22 cellular contexts compared by ENCODE assay signal in genomic region chr4:70759126-70759525, GRCh38. TPM values are rescaled to one million over a fixed set of nuclear protein-coding genes. Genes with fewer than 3 reads are reported as not detected.
DNase-seq lines count a peak whose midpoint lies in the region; ATAC-seq, FAIRE-seq and TF ChIP-seq lines count a peak whose summit lies in the region.
"Had no signal": no experiment of that assay in that cellular context is flagged by ENCODE, and none has a peak within 500 bp of the region (broad histone marks: within the 10 kb centered on the region; RNA-seq: fewer than 3 reads in every experiment).

No MANE protein-coding gene starts in this region.

- no peaks in the 10 kb centered on the region for H3K9me3 Mint-ChIP-seq in activated CD4-positive, alpha-beta T cell treated with anti-CD3 and anti-CD28 coated beads, Interleukin-2, amount 10 ng/mL, durations not matched to agents 7 days and 5 days
- H3K9me3 Mint-ChIP-seq in astrocyte (ENCODE audit: unreplicated experiment) (no peaks in the 10 kb centered on the region), type B pancreatic cell (no peaks in the 10 kb centered on the region)
- peaks cover 7% of the 10 kb centered on the region for H3K9me3 Mint-ChIP-seq in natural killer cell treated with Interleukin-12 subunit alpha and Interleukin-12 subunit beta and Interleukin-15 and Interleukin-18, amount 100 ng/mL, for 72 hours
- H3K9me3 Mint-ChIP-seq: nephron; stimulated activated naive CD8-positive, alpha-beta T cell treated with anti-CD3 and anti-CD28 coated beads, Interleukin-15, amount 100 ng/mL, for 72 hours had no signal

- peaks cover 52% of the 10 kb centered on the region for H3K79me2 ChIP-seq in astrocyte (ENCODE audit: insufficient read depth, low read length)

- peaks cover 42% of the 10 kb centered on the region for H4K20me1 ChIP-seq in astrocyte (ENCODE audit: insufficient read depth, low read length)

- H3K4me1 Mint-ChIP-seq in activated CD4-positive, alpha-beta T cell treated with anti-CD3 and anti-CD28 coated beads, Interleukin-2, amount 10 ng/mL, durations not matched to agents 7 days and 5 days: peaks cover 14% of the 10 kb centered on the region
- H3K4me1 Mint-ChIP-seq in astrocyte (ENCODE audit: low read depth, unreplicated experiment): peaks cover 6% of the 10 kb centered on the region
- peaks cover 13 to 18% of the 10 kb centered on the region in 2 donors for H3K4me1 Mint-ChIP-seq in natural killer cell treated with Interleukin-12 subunit alpha and Interleukin-12 subunit beta and Interleukin-15 and Interleukin-18, amount 100 ng/mL, for 72 hours (ENCODE audit: low read depth in 2 of 2)
- H3K4me1 Mint-ChIP-seq in type B pancreatic cell (ENCODE audit: unreplicated experiment): no peaks in the 10 kb centered on the region
- H3K4me1 Mint-ChIP-seq: endodermal cell had no signal

- H3K27ac ChIP-seq in astrocyte (ENCODE audit: low read depth, low read length) (no peak overlapping the region), pancreas (no peak overlapping the region)
- H3K27ac ChIP-seq: C4-2B, PC-9 had no signal

- POLR2A ChIA-PET in activated CD4-positive, alpha-beta T cell treated with anti-CD3 and anti-CD28 coated beads, Interleukin-2, amount 10 ng/mL, durations not matched to agents 7 days and 5 days (lab: Charles Lee): interaction anchor here (0.7 kb wide), 1 partner anchor 14 kb away, joined by 3 read pairs; no protein-coding TSS in a partner anchor

- FAIRE-seq in GM12892 (lab: Jason Lieb, UNC) (peak; percentile 36), astrocyte (lab: Jason Lieb, UNC) (peak; percentile 52), pancreas (lab: Jason Lieb, UNC) (no peak)
- FAIRE-seq: A204.1 had no signal

- peaks cover 9% of the 10 kb centered on the region for H3K36me3 Mint-ChIP-seq in activated CD4-positive, alpha-beta T cell treated with anti-CD3 and anti-CD28 coated beads, Interleukin-2, amount 10 ng/mL, durations not matched to agents 7 days and 5 days (ENCODE audit: low read depth)
- H3K36me3 Mint-ChIP-seq in astrocyte (ENCODE audit: low read depth, unreplicated experiment) (peaks cover 4% of the 10 kb centered on the region), type B pancreatic cell (peaks cover 17% of the 10 kb centered on the region)
- H3K36me3 Mint-ChIP-seq in natural killer cell treated with Interleukin-12 subunit alpha and Interleukin-12 subunit beta and Interleukin-15 and Interleukin-18, amount 100 ng/mL, for 72 hours: no peaks in the 10 kb centered on the region

- no peaks in the 10 kb centered on the region for H3K27me3 Mint-ChIP-seq in activated CD4-positive, alpha-beta T cell treated with anti-CD3 and anti-CD28 coated beads, Interleukin-2, amount 10 ng/mL, durations not matched to agents 7 days and 5 days
- H3K27me3 Mint-ChIP-seq in astrocyte (ENCODE audit: low read depth, unreplicated experiment) (no peaks in the 10 kb centered on the region), type B pancreatic cell (no peaks in the 10 kb centered on the region)
- H3K27me3 Mint-ChIP-seq in natural killer cell treated with Interleukin-12 subunit alpha and Interleukin-12 subunit beta and Interleukin-15 and Interleukin-18, amount 100 ng/mL, for 72 hours: no peaks in the 10 kb centered on the region
- H3K27me3 Mint-ChIP-seq: progenitor cell of endocrine pancreas; stimulated activated naive CD8-positive, alpha-beta T cell treated with anti-CD3 and anti-CD28 coated beads, Interleukin-15, amount 100 ng/mL, for 72 hours had no signal

- no peak overlapping the region for H3K4me2 ChIP-seq in astrocyte (ENCODE audit: low read length)
- H3K4me2 ChIP-seq: PC-9 had no signal

- no peak for ATAC-seq in natural killer cell treated with Interleukin-12 subunit alpha and Interleukin-12 subunit beta and Interleukin-15 and Interleukin-18, amount 100 ng/mL, for 72 hours
- no peak for ATAC-seq in pancreas
- ATAC-seq: stimulated activated naive CD8-positive, alpha-beta T cell treated with anti-CD3 and anti-CD28 coated beads, Interleukin-15, amount 100 ng/mL, for 72 hours had no signal

- H3K4me1 ChIP-seq in astrocyte (ENCODE audit: insufficient read depth, low read length) (peaks cover 5% of the 10 kb centered on the region), pancreas (peaks cover 0 to 3% (median 0%) of the 10 kb centered on the region in 3 donors)
- H3K4me1 ChIP-seq: HAP-1 had no signal

- H3K27me3 ChIP-seq in astrocyte (ENCODE audit: insufficient read depth, low read length): no peaks in the 10 kb centered on the region
- H3K27me3 ChIP-seq in pancreas: no peaks in the 10 kb centered on the region
- H3K27me3 ChIP-seq: upper lobe of left lung had no signal

- intact Hi-C loops in pancreas (cut with DNase I): no loop called here

- TF ChIP-seq POLR2A in GM12892 (IDR thresholded peaks at IDR 0.05; ENCODE audit: low read depth, low read length): no peak

- TF ChIP-seq CTCF in astrocyte (IDR thresholded peaks at IDR 0.05; ENCODE audit: insufficient read depth, low read depth, low read length) (no peak), pancreas (IDR thresholded peaks at IDR 0.05) (no peak), type B pancreatic cell (conservative IDR thresholded peaks at IDR 0.05) (no peak)

- no peak for DNase-seq in activated CD4-positive, alpha-beta T cell treated with anti-CD3 and anti-CD28 coated beads, Interleukin-2, amount 10 ng/mL, durations not matched to agents 7 days and 5 days
- no peak for DNase-seq in activated CD4-positive, alpha-beta T cell treated with anti-CD3 and anti-CD28 coated beads for 1 hour
- DNase-seq in GM12892 (ENCODE audit: insufficient read length) (no peak), astrocyte (ENCODE audit: low read depth) (no peak), pancreas (no peak), NCI-H2107 (lab: John Stamatoyannopoulos, UW) (no peak), type B pancreatic cell (ENCODE audit: extremely low spot score, unreplicated experiment) (no peak)
- no peak for DNase-seq in natural killer cell treated with Interleukin-12 subunit alpha and Interleukin-12 subunit beta and Interleukin-15 and Interleukin-18, amount 100 ng/mL, for 72 hours (ENCODE audit: low spot score)
- DNase-seq: activated CD4-positive, CD25-positive, alpha-beta regulatory T cell treated with anti-CD3 and anti-CD28 coated beads, Interleukin-2, amount 50 U/mL, for 72 hours; activated gamma-delta T cell; DMS153; endodermal cell; NCI-H1694; NCI-H2227 treated with DMSO at 0.1 percent for 48 hours; PC-9; stimulated activated naive CD8-positive, alpha-beta T cell treated with anti-CD3 and anti-CD28 coated beads, Interleukin-15, amount 100 ng/mL, for 72 hours; upper lobe of left lung had no signal

- H3K9ac ChIP-seq in astrocyte (ENCODE audit: low read length): no peak overlapping the region

- WGBS in pancreas, 2 donors: 90 to 91% methylated on average over 1 of the region's 1 CpG

- CTCF ChIA-PET in activated CD4-positive, alpha-beta T cell treated with anti-CD3 and anti-CD28 coated beads, Interleukin-2, amount 10 ng/mL, durations not matched to agents 7 days and 5 days (lab: Charles Lee): interaction anchor here (1.2 to 2.1 kb wide), 3 partner anchors 10 to 63 kb away, joined by 3 to 5 read pairs (median 4); no protein-coding TSS in a partner anchor

- H3K27ac Mint-ChIP-seq in activated CD4-positive, alpha-beta T cell treated with anti-CD3 and anti-CD28 coated beads, Interleukin-2, amount 10 ng/mL, durations not matched to agents 7 days and 5 days: peak overlapping the region; percentile 60
- H3K27ac Mint-ChIP-seq in astrocyte (ENCODE audit: unreplicated experiment): no peak overlapping the region
- H3K27ac Mint-ChIP-seq in natural killer cell treated with Interleukin-12 subunit alpha and Interleukin-12 subunit beta and Interleukin-15 and Interleukin-18, amount 100 ng/mL, for 72 hours: no peak overlapping the region
- no peak overlapping the region for H3K27ac Mint-ChIP-seq in type B pancreatic cell
- H3K27ac Mint-ChIP-seq: endodermal cell; nephron; progenitor cell of endocrine pancreas; stimulated activated naive CD8-positive, alpha-beta T cell treated with anti-CD3 and anti-CD28 coated beads, Interleukin-15, amount 100 ng/mL, for 72 hours had no signal

- H3K36me3 ChIP-seq in astrocyte (ENCODE audit: insufficient read depth, low read length) (peaks cover 7% of the 10 kb centered on the region), pancreas (peaks cover 0 to under 1% (median 0%) of the 10 kb centered on the region in 3 donors)
- H3K36me3 ChIP-seq: HAP-1 had no signal

- H2AFZ ChIP-seq in astrocyte (ENCODE audit: low read depth, low read length): no peak overlapping the region
- H2AFZ ChIP-seq: PC-9 had no signal

- no peaks in the 10 kb centered on the region for H3K9me3 ChIP-seq in astrocyte (ENCODE audit: insufficient read depth, low read depth, low read length)
- no peaks in the 10 kb centered on the region for H3K9me3 ChIP-seq in pancreas
- H3K9me3 ChIP-seq: HAP-1, upper lobe of left lung had no signal

- H3K4me3 ChIP-seq in astrocyte (ENCODE audit: insufficient read depth, low read depth, low read length) (no peak overlapping the region), pancreas (no peak overlapping the region)
- H3K4me3 ChIP-seq: HAP-1, PC-9 had no signal

- H3K4me3 Mint-ChIP-seq in activated CD4-positive, alpha-beta T cell treated with anti-CD3 and anti-CD28 coated beads, Interleukin-2, amount 10 ng/mL, durations not matched to agents 7 days and 5 days: peak overlapping the region; percentile 60
- H3K4me3 Mint-ChIP-seq in astrocyte (ENCODE audit: unreplicated experiment) (no peak overlapping the region), type B pancreatic cell (no peak overlapping the region)
- H3K4me3 Mint-ChIP-seq in natural killer cell treated with Interleukin-12 subunit alpha and Interleukin-12 subunit beta and Interleukin-15 and Interleukin-18, amount 100 ng/mL, for 72 hours: peak overlapping the region; percentile 31
- H3K4me3 Mint-ChIP-seq: endodermal cell, nephron had no signal

RNA-seq across cellular contexts. Expression of gene RUFY3, which starts 37.4 kb away (rescaled TPM):
- 10 to 100 TPM; 28.6 to 29.3 TPM for total RNA-seq in activated CD4-positive, alpha-beta T cell treated with anti-CD3 and anti-CD28 coated beads, Interleukin-2, amount 10 ng/mL, durations not matched to agents 7 days and 5 days
- polyA plus RNA-seq in GM12892 (2012; ENCODE audit: missing spikeins): 8.2 TPM
- 51.9 and 57.5 TPM in 2 replicates for total RNA-seq in astrocyte
- 10 to 100 TPM; 17.7 to 26.3 TPM for total RNA-seq in natural killer cell treated with Interleukin-12 subunit alpha and Interleukin-12 subunit beta and Interleukin-15 and Interleukin-18, amount 100 ng/mL, for 72 hours
- total RNA-seq in pancreas: 10 to 100 TPM; 18.3 to 42.1 (median 19.8) TPM
- polyA plus RNA-seq in pancreas: 10 to 100 TPM; 23.2 to 31.8 TPM
- 38.3 and 74.9 TPM in 2 replicates for total RNA-seq in type B pancreatic cell (ENCODE audit: low replicate concordance)

Comparison
In these comparisons a context has a peak if more than half of its experiments do, and no peak if none do; other contexts are left out.
1. H3K4me3 Mint-ChIP-seq: peak in activated CD4-positive, alpha-beta T cell treated with anti-CD3 and anti-CD28 coated beads, Interleukin-2, amount 10 ng/mL, durations not matched to agents 7 days and 5 days (single experiment) and natural killer cell treated with Interleukin-12 subunit alpha and Interleukin-12 subunit beta and Interleukin-15 and Interleukin-18, amount 100 ng/mL, for 72 hours (single experiment); none in astrocyte (single experiment) and type B pancreatic cell (single experiment).